13 cellular contexts compared by ENCODE assay signal in genomic region chr12:16857456-16857923, GRCh38.
DNase-seq lines count a peak whose midpoint lies in the region; ATAC-seq and TF ChIP-seq lines count a peak whose summit lies in the region.
"Had no signal": no experiment of that assay in that cellular context is flagged by ENCODE, and none has a peak within 500 bp of the region (broad histone marks: within the 10 kb centered on the region; RNA-seq: fewer than 3 reads in every experiment).

No MANE protein-coding gene starts in this region.

- H3K27me3 Mint-ChIP-seq in activated CD4-positive, alpha-beta T cell treated with anti-CD3 and anti-CD28 coated beads for 36 hours: no peaks in the 10 kb centered on the region
- H3K27me3 Mint-ChIP-seq: stimulated activated naive CD8-positive, alpha-beta T cell treated with anti-CD3 and anti-CD28 coated beads, Interleukin-15, Interleukin-2, amounts not matched to agents 100 ng/mL and 50 ng/mL, for 24 hours had no signal

- POLR2A ChIA-PET in activated CD4-positive, alpha-beta T cell treated with anti-CD3 and anti-CD28 coated beads for 36 hours (lab: Charles Lee): no interaction called here

- no peaks in the 10 kb centered on the region for H3K4me1 Mint-ChIP-seq in activated CD4-positive, alpha-beta T cell treated with anti-CD3 and anti-CD28 coated beads for 36 hours
- H3K4me1 Mint-ChIP-seq: natural killer cell had no signal

- intact Hi-C loops in activated CD4-positive, alpha-beta T cell treated with anti-CD3 and anti-CD28 coated beads for 36 hours (cut with DNase I, micrococcal nuclease): no loop called here

- no peak overlapping the region for H3K4me3 Mint-ChIP-seq in activated CD4-positive, alpha-beta T cell treated with anti-CD3 and anti-CD28 coated beads for 36 hours
- H3K4me3 Mint-ChIP-seq: activated T-cell treated with anti-CD3 and anti-CD28 coated beads, Interleukin-2, amount 50 U/mL, for 72 hours; natural killer cell; stimulated activated naive CD8-positive, alpha-beta T cell treated with anti-CD3 and anti-CD28 coated beads, Interleukin-15, Interleukin-2, amounts not matched to agents 100 ng/mL and 50 ng/mL, for 24 hours had no signal

- H3K36me3 Mint-ChIP-seq in activated CD4-positive, alpha-beta T cell treated with anti-CD3 and anti-CD28 coated beads for 36 hours (ENCODE audit: low read depth): no peaks in the 10 kb centered on the region
- H3K36me3 Mint-ChIP-seq: natural killer cell had no signal

- ATAC-seq in GM18502 (IDR thresholded peaks at IDR 0.05; ENCODE audit: poor library complexity, unreplicated experiment): peak; percentile 97
- ATAC-seq in GM19463 (IDR thresholded peaks at IDR 0.05; ENCODE audit: unreplicated experiment): peak; percentile 94
- ATAC-seq in HG02884 (IDR thresholded peaks at IDR 0.05; ENCODE audit: unreplicated experiment): peak; percentile 96
- peak; percentile 97 for ATAC-seq in HG03558 (IDR thresholded peaks at IDR 0.05; ENCODE audit: extremely low read depth, unreplicated experiment)
- no peak for ATAC-seq in activated CD4-positive, alpha-beta T cell treated with anti-CD3 and anti-CD28 coated beads for 36 hours
- ATAC-seq: activated T-cell treated with anti-CD3 and anti-CD28 coated beads, Interleukin-2, amount 50 U/mL, for 72 hours; natural killer cell had no signal

- no peak for TF ChIP-seq CTCF in coronary artery (IDR thresholded peaks at IDR 0.05)

- H3K9me3 Mint-ChIP-seq in activated CD4-positive, alpha-beta T cell treated with anti-CD3 and anti-CD28 coated beads for 36 hours (ENCODE audit: low read depth): peaks cover under 1% of the 10 kb centered on the region

- H3K27ac ChIP-seq in coronary artery: no peak overlapping the region
- H3K27ac ChIP-seq: esophagus squamous epithelium had no signal

- CTCF ChIA-PET in activated CD4-positive, alpha-beta T cell treated with anti-CD3 and anti-CD28 coated beads for 36 hours (lab: Charles Lee): interaction anchor here (1.6 kb wide), 1 partner anchor 11 kb away, joined by 3 read pairs; no protein-coding TSS in a partner anchor

- no peak overlapping the region for H3K4me3 ChIP-seq in coronary artery
- H3K4me3 ChIP-seq: esophagus squamous epithelium had no signal

- DNase-seq in activated CD4-positive, alpha-beta T cell treated with anti-CD3 and anti-CD28 coated beads for 36 hours: no peak
- DNase-seq in inferior parietal cortex (ENCODE audit: extremely low spot score) (no peak), NCI-H1436 (lab: John Stamatoyannopoulos, UW) (no peak), coronary artery (ENCODE audit: low spot score) (no peak)
- DNase-seq: activated T-cell treated with anti-CD3 and anti-CD28 coated beads, Interleukin-2, amount 50 U/mL, for 72 hours; esophagus squamous epithelium; natural killer cell; NCI-H1694 treated with DMSO at 0.1 percent for 48 hours had no signal

- H3K27ac Mint-ChIP-seq in activated CD4-positive, alpha-beta T cell treated with anti-CD3 and anti-CD28 coated beads for 36 hours: no peak overlapping the region
- H3K27ac Mint-ChIP-seq: activated T-cell treated with anti-CD3 and anti-CD28 coated beads, Interleukin-2, amount 50 U/mL, for 72 hours; natural killer cell; stimulated activated naive CD8-positive, alpha-beta T cell treated with anti-CD3 and anti-CD28 coated beads, Interleukin-15, Interleukin-2, amounts not matched to agents 100 ng/mL and 50 ng/mL, for 24 hours had no signal
